In the genomic region with DNA sequence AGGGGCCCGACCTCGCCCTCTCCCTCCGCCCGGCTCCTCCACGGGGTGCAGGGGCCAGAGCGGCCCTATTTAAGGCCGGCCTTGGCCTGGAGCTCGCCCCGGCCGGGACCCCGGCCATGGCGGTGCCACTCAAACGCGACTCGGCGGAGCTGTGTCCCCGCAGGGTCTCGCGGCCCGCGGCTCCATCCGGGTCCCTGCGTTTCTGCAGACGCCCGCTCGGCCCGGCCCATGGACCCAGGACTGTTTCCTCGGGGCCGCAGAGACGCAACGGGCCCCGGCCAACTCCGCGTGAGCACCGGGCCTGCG, we compare ENCODE assay signal across 8 cellular contexts. TPM values are rescaled to one million over a fixed set of nuclear protein-coding genes. Genes with fewer than 3 reads are reported as not detected.
DNase-seq lines count a peak whose midpoint lies in the region; ATAC-seq and TF ChIP-seq lines count a peak whose summit lies in the region.

No MANE protein-coding gene starts in this region.

- no peak overlapping the region for H2BK15ac ChIP-seq in H9 (ENCODE audit: low read depth, low read length)

- H3K4me2 ChIP-seq in H9 (ENCODE audit: insufficient read depth, insufficient read length, low read length), result peak overlapping the region; percentile 65

- H2AFZ ChIP-seq in H9 (ENCODE audit: low read length), result no peak overlapping the region

- intact Hi-C loops in activated T-helper 2 cell treated with anti-CD3 and anti-CD28 coated beads, Interferon-gamma antibody, Interleukin-2, Interleukin-4, amounts not matched to agents 10 μg/mL and 5 μg/mL and 100 μg/mL, durations not matched to agents 14 hours and 24 hours and 36 hours (cut with micrococcal nuclease), result loop anchor here (1.0 to 10.0 kb wide), 4 partner anchors 9 to 287 kb away; partner anchors contain the start of genes CAMSAP1, QSOX2 and SNAPC4
- intact Hi-C loops in tibial artery (cut with DNase I; ENCODE audit: low total_unique reads), result no loop called here

- H3K79me1 ChIP-seq in H9 (ENCODE audit: insufficient read depth, low read depth, low read length, poor library complexity, severe bottlenecking), result no peaks in the 10 kb centered on the region

- no peak for ATAC-seq in GM19452 (IDR thresholded peaks at IDR 0.05; ENCODE audit: unreplicated experiment)

- no peaks in the 10 kb centered on the region for H3K9me3 Mint-ChIP-seq in H9
- H3K9me3 Mint-ChIP-seq in activated T-helper 2 cell treated with anti-CD3 and anti-CD28 coated beads, Interferon-gamma antibody, Interleukin-2, Interleukin-4, amounts not matched to agents 10 μg/mL and 5 μg/mL and 100 μg/mL, durations not matched to agents 14 hours and 24 hours and 36 hours, result no peaks in the 10 kb centered on the region

- H3K27me3 Mint-ChIP-seq in H9 (ENCODE audit: low read depth), result peaks cover 11% of the 10 kb centered on the region
- H3K27me3 Mint-ChIP-seq in activated T-helper 2 cell treated with anti-CD3 and anti-CD28 coated beads, Interferon-gamma antibody, Interleukin-2, Interleukin-4, amounts not matched to agents 10 μg/mL and 5 μg/mL and 100 μg/mL, durations not matched to agents 14 hours and 24 hours and 36 hours (ENCODE audit: low read depth), result no peaks in the 10 kb centered on the region

- peaks cover 1 to 18% (median 17%) of the 10 kb centered on the region in 3 experiments; a peak in 5 of 7 replicates for H3K36me3 Mint-ChIP-seq in H9 (ENCODE audit: insufficient read depth in 1 of 3, low read depth in 3 of 3)
- peaks cover 25% of the 10 kb centered on the region for H3K36me3 Mint-ChIP-seq in activated T-helper 2 cell treated with anti-CD3 and anti-CD28 coated beads, Interferon-gamma antibody, Interleukin-2, Interleukin-4, amounts not matched to agents 10 μg/mL and 5 μg/mL and 100 μg/mL, durations not matched to agents 14 hours and 24 hours and 36 hours (ENCODE audit: low read depth)

- peak overlapping the region; percentile 60; the same call in 1 of the 2 replicates for H3K14ac ChIP-seq in H9 (ENCODE audit: insufficient read depth, low read length)

- no peaks in the 10 kb centered on the region for H3K4me1 ChIP-seq in H9 (ENCODE audit: insufficient read depth, low read length)
- peaks cover 0 to 41% (median 23%) of the 10 kb centered on the region in 4 donors for H3K4me1 ChIP-seq in tibial artery

- H3K4me3 ChIP-seq in AG04450 (ENCODE audit: low read depth, low read length) (peak overlapping the region; percentile 67), tibial artery (peak overlapping the region; percentile 74 to 97)

- no peak overlapping the region for H2AK5ac ChIP-seq in H9 (ENCODE audit: insufficient read length, low read length)

- H3K4me1 Mint-ChIP-seq in H9, result peaks cover 3 to 4% of the 10 kb centered on the region in 2 experiments; a peak in 2 of 4 replicates
- peaks cover 14% of the 10 kb centered on the region for H3K4me1 Mint-ChIP-seq in activated T-helper 2 cell treated with anti-CD3 and anti-CD28 coated beads, Interferon-gamma antibody, Interleukin-2, Interleukin-4, amounts not matched to agents 10 μg/mL and 5 μg/mL and 100 μg/mL, durations not matched to agents 14 hours and 24 hours and 36 hours (ENCODE audit: low read depth)

- no peaks in the 10 kb centered on the region for H4K20me1 ChIP-seq in H9 (ENCODE audit: control insufficient read depth, insufficient read depth, insufficient read length)

- H3K4ac ChIP-seq in H9 (ENCODE audit: low read depth, low read length), result no peak overlapping the region

- H4K5ac ChIP-seq in H9 (ENCODE audit: insufficient read length, low read depth, low read length), result no peak overlapping the region

- H2BK5ac ChIP-seq in H9 (ENCODE audit: insufficient read length, low read length), result no peak overlapping the region

- H3K56ac ChIP-seq in H9 (ENCODE audit: insufficient read length, low read depth, low read length), result no peak overlapping the region

- H3K9me3 ChIP-seq in AG04450 (ENCODE audit: control insufficient read depth, insufficient read depth, low read length) (no peaks in the 10 kb centered on the region; the same call in 1 of the 2 replicates), H9 (ENCODE audit: control insufficient read depth, low read depth, low read length) (no peaks in the 10 kb centered on the region), tibial artery (no peaks in the 10 kb centered on the region)

- H3T11ph ChIP-seq in H9 (ENCODE audit: low read length), result no peak overlapping the region

- no CpG with 5 or more reads among the region's 36 CpGs for WGBS in H9 (ENCODE audit: extremely low coverage, insufficient read length, low lambda C conversion rate)

- peaks cover 0 to 35% (median 19%) of the 10 kb centered on the region in 3 donors for H3K36me3 ChIP-seq in tibial artery

- no peaks in the 10 kb centered on the region for H3K23me2 ChIP-seq in H9 (ENCODE audit: insufficient read length, low read depth, low read length, poor library complexity, severe bottlenecking)

- POLR2A ChIA-PET in AG04450 (lab: Yijun Ruan, JAX), result interaction anchor here (0.7 to 1.4 kb wide), 4 partner anchors 8 to 401 kb away, joined by 3 to 5 read pairs (median 4); no protein-coding TSS in a partner anchor

- H3K27me3 ChIP-seq in AG04450 (ENCODE audit: control insufficient read depth, insufficient read depth, low read length) (peaks cover under 1% of the 10 kb centered on the region), H9 (ENCODE audit: insufficient read depth, low read length) (no peaks in the 10 kb centered on the region), layer of hippocampus (ENCODE audit: control insufficient read depth, insufficient read depth, low read length) (no peaks in the 10 kb centered on the region), tibial artery (no peaks in the 10 kb centered on the region)

- no peak overlapping the region for H4K8ac ChIP-seq in H9 (replicated peaks; ENCODE audit: insufficient read length, low read depth, low read length)

- H2BK12ac ChIP-seq in H9 (ENCODE audit: insufficient read length, low read depth, low read length), result no peak overlapping the region

- no peak overlapping the region for H3K18ac ChIP-seq in H9 (ENCODE audit: insufficient read length, low read depth, low read length)

- no peak overlapping the region for H2BK20ac ChIP-seq in H9 (ENCODE audit: low read depth, low read length, poor library complexity, severe bottlenecking)

- no peak for TF ChIP-seq CTCF in AG04450 (IDR thresholded peaks at IDR 0.05; ENCODE audit: low read depth, low read length)
- TF ChIP-seq CTCF in H9 (conservative IDR thresholded peaks at IDR 0.05), result no peak
- TF ChIP-seq CTCF in tibial artery (IDR thresholded peaks at IDR 0.05), result no peak

- H3K79me2 ChIP-seq in H9 (ENCODE audit: insufficient read depth, low read length), result no peaks in the 10 kb centered on the region

- H3K4me3 Mint-ChIP-seq in H9, result peak overlapping the region; percentile 71 to 80
- H3K4me3 Mint-ChIP-seq in activated T-helper 2 cell treated with anti-CD3 and anti-CD28 coated beads, Interferon-gamma antibody, Interleukin-2, Interleukin-4, amounts not matched to agents 10 μg/mL and 5 μg/mL and 100 μg/mL, durations not matched to agents 14 hours and 24 hours and 36 hours (ENCODE audit: low read depth), result peak overlapping the region; percentile 83

- no peak overlapping the region for H3K27ac Mint-ChIP-seq in H9
- H3K27ac Mint-ChIP-seq in activated T-helper 2 cell treated with anti-CD3 and anti-CD28 coated beads, Interferon-gamma antibody, Interleukin-2, Interleukin-4, amounts not matched to agents 10 μg/mL and 5 μg/mL and 100 μg/mL, durations not matched to agents 14 hours and 24 hours and 36 hours, result no peak overlapping the region

- no peak overlapping the region for H4K91ac ChIP-seq in H9 (ENCODE audit: insufficient read length, low read depth, low read length)

- no peak for DNase-seq in AG04450 (ENCODE audit: low read depth, low spot score)
- DNase-seq in H9, result no peak
- no peak for DNase-seq in activated T-helper 2 cell treated with anti-CD3 and anti-CD28 coated beads, Interferon-gamma antibody, Interleukin-2, Interleukin-4, amounts not matched to agents 10 μg/mL and 5 μg/mL and 100 μg/mL, durations not matched to agents 14 hours and 24 hours and 36 hours (ENCODE audit: low spot score)
- DNase-seq in tibial artery, result no peak
- DNase-seq in NCI-H2029 (lab: John Stamatoyannopoulos, UW), result no peak
- DNase-seq in cerebellar nuclear complex (lab: John Stamatoyannopoulos, UW), result no peak

- H3K9ac ChIP-seq in H9 (ENCODE audit: extremely low read depth, insufficient read length, low read length), result no peak overlapping the region

- H2BK120ac ChIP-seq in H9 (ENCODE audit: low read depth, low read length, poor library complexity, severe bottlenecking), result no peak overlapping the region

- H3K23ac ChIP-seq in H9 (ENCODE audit: insufficient read length, low read depth, low read length), result no peak overlapping the region

- CTCF ChIA-PET in AG04450 (lab: Charles Lee), result interaction anchor here (1.0 to 1.2 kb wide), 2 partner anchors 28 to 150 kb away, joined by 3 read pairs; no protein-coding TSS in a partner anchor

- H3K27ac ChIP-seq in AG04450 (ENCODE audit: low read depth, low read length), result no peak overlapping the region
- H3K27ac ChIP-seq in H9 (ENCODE audit: insufficient read length, low read depth, low read length), result no peak overlapping the region
- H3K27ac ChIP-seq in layer of hippocampus (ENCODE audit: low read depth, low read length), result peak overlapping the region; percentile 92
- peak overlapping the region; percentile 96 to 98 for H3K27ac ChIP-seq in tibial artery

RNA-seq across cellular contexts. Expression of gene TMEM250, which starts 0.7 kb away (rescaled TPM):
- 8.8 and 12.7 TPM in 2 replicates for polyA plus RNA-seq in AG04450 (2011; rRNA removed)
- polyA minus RNA-seq in AG04450 (2011; rRNA and poly(A)+ RNA removed), result 10.6 and 12.1 TPM in 2 replicates
- 48.1 and 48.3 TPM in 2 replicates for total RNA-seq in H9 (2021)
- 43.1 and 43.5 TPM in 2 replicates for total RNA-seq in activated T-helper 2 cell treated with anti-CD3 and anti-CD28 coated beads, Interferon-gamma antibody, Interleukin-2, Interleukin-4, amounts not matched to agents 10 μg/mL and 5 μg/mL and 100 μg/mL, durations not matched to agents 14 hours and 24 hours and 36 hours

RNA-seq across cellular contexts. Expression of gene NACC2, which starts 22.9 kb away (rescaled TPM):
- polyA plus RNA-seq in AG04450 (2011; rRNA removed), result 11.7 and 12.2 TPM in 2 replicates
- 12.9 and 14.1 TPM in 2 replicates for polyA minus RNA-seq in AG04450 (2011; rRNA and poly(A)+ RNA removed)
- 11.5 TPM in 2 replicates for total RNA-seq in H9 (2021)
- total RNA-seq in activated T-helper 2 cell treated with anti-CD3 and anti-CD28 coated beads, Interferon-gamma antibody, Interleukin-2, Interleukin-4, amounts not matched to agents 10 μg/mL and 5 μg/mL and 100 μg/mL, durations not matched to agents 14 hours and 24 hours and 36 hours, result 5.4 and 5.5 TPM in 2 replicates

Comparison
In these comparisons a context has a peak if more than half of its experiments do, and no peak if none do; other contexts are left out.
1. H3K27ac ChIP-seq: peak in layer of hippocampus (single experiment) and tibial artery (2 of 2); none in AG04450 (single experiment) and H9 (single experiment).